In the genomic region with DNA sequence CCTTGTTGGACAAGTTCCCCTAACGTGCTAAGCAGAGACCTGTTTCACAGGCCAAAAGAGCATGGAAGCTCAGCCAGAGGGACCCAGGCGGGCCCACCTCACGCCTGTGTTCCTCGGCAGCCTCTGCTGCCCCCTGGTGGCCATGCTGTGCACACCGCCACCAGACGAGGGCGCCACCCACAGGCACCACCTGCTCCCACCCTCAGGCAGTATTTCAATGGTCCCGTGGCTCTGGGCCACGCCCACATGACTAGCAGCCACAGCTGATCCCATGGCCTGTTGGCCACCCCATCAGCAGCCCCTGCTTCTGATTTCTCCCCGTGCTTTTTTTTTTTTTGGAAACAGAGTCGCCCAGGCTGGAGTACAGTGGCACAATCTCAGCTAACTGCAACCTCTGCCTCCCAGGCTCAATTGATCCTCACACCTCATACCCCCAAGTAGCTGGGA, we compare ENCODE assay signal across 8 cellular contexts. TPM values are rescaled to one million over a fixed set of nuclear protein-coding genes. Genes with fewer than 3 reads are reported as not detected.
DNase-seq lines count a peak whose midpoint lies in the region; ATAC-seq and TF ChIP-seq lines count a peak whose summit lies in the region.

No MANE protein-coding gene starts in this region.

- H3K4me3 ChIP-seq in AG04449 (ENCODE audit: low read depth, low read length), result no peak overlapping the region
- H3K4me3 ChIP-seq in lower lobe of right lung, result no peak overlapping the region

- peaks cover 21% of the 10 kb centered on the region for H3K36me3 ChIP-seq in lower lobe of right lung

- peak overlapping the region; percentile 27 for H3K27ac Mint-ChIP-seq in dendritic cell treated with granulocyte-macrophage colony-stimulating factor and Interleukin-4, amounts not matched to agents 40 ng/mL and 50 ng/mL, for 4 days

- H3K9me3 ChIP-seq in lower lobe of right lung, result no peaks in the 10 kb centered on the region

- no peaks in the 10 kb centered on the region for H3K27me3 Mint-ChIP-seq in dendritic cell treated with granulocyte-macrophage colony-stimulating factor and Interleukin-4, amounts not matched to agents 40 ng/mL and 50 ng/mL, for 4 days

- H3K4me1 ChIP-seq in lower lobe of right lung, result peaks cover 25% of the 10 kb centered on the region

- H3K4me1 Mint-ChIP-seq in dendritic cell treated with granulocyte-macrophage colony-stimulating factor and Interleukin-4, amounts not matched to agents 40 ng/mL and 50 ng/mL, for 4 days (ENCODE audit: low read depth), result peaks cover 10% of the 10 kb centered on the region

- no peaks in the 10 kb centered on the region for H3K27me3 ChIP-seq in lower lobe of right lung (ENCODE audit: low read depth)

- POLR2A ChIA-PET in AG04449 (lab: Yijun Ruan, JAX), result interaction anchor here (1.0 to 1.3 kb wide), 2 partner anchors 10 to 31 kb away, joined by 3 to 6 read pairs; no protein-coding TSS in a partner anchor

- DNase-seq in AG04449 (ENCODE audit: low read depth, low spot score) (no peak), NCI-H82 (lab: John Stamatoyannopoulos, UW) (peak; percentile 95), lower lobe of right lung (peak; percentile 95)
- DNase-seq in activated CD4-positive, alpha-beta T cell treated with anti-CD3 and anti-CD28 coated beads, Interleukin-2, amount 50 U/mL, for 48 hours, result peak; percentile 89 to 91
- DNase-seq in stimulated activated CD8-positive, alpha-beta memory T cell treated with anti-CD3 and anti-CD28 coated beads, Interleukin-15, amount 100 ng/mL, for 24 hours (ENCODE audit: low read depth), result peak; percentile 78

- no peak overlapping the region for H3K4me3 Mint-ChIP-seq in dendritic cell treated with granulocyte-macrophage colony-stimulating factor and Interleukin-4, amounts not matched to agents 40 ng/mL and 50 ng/mL, for 4 days

- no peak overlapping the region for H3K27ac ChIP-seq in lower lobe of right lung

- CTCF ChIA-PET in AG04449 (lab: Yijun Ruan, JAX), result interaction anchor here (0.7 to 19.2 kb wide), 30 partner anchors 11 to 267 kb away, joined by 3 to 728 read pairs (median 4); a partner anchor contains a TSS

- intact Hi-C loops in dendritic cell treated with granulocyte-macrophage colony-stimulating factor and Interleukin-4, amounts not matched to agents 40 ng/mL and 50 ng/mL, for 4 days (cut with micrococcal nuclease), result loop anchor here (1.0 kb wide), 1 partner anchor 32 kb away; no protein-coding TSS in a partner anchor
- intact Hi-C loops in lower lobe of right lung (cut with DNase I), result no loop called here

- peaks cover 78% of the 10 kb centered on the region for H3K36me3 Mint-ChIP-seq in dendritic cell treated with granulocyte-macrophage colony-stimulating factor and Interleukin-4, amounts not matched to agents 40 ng/mL and 50 ng/mL, for 4 days (ENCODE audit: low read depth)

- H3K9me3 Mint-ChIP-seq in dendritic cell treated with granulocyte-macrophage colony-stimulating factor and Interleukin-4, amounts not matched to agents 40 ng/mL and 50 ng/mL, for 4 days, result no peaks in the 10 kb centered on the region

- ATAC-seq in GM18508 (IDR thresholded peaks at IDR 0.05; ENCODE audit: insufficient read depth, unreplicated experiment) (peak; percentile 40), HG03432 (IDR thresholded peaks at IDR 0.05; ENCODE audit: unreplicated experiment) (peak; percentile 73), lower lobe of right lung (peak; percentile 92 to 95)

- TF ChIP-seq CTCF in AG04449 (IDR thresholded peaks at IDR 0.05; ENCODE audit: insufficient read depth, low read length, missing control alignments) (peak; percentile 100), lower lobe of right lung (IDR thresholded peaks at IDR 0.05) (peak; percentile 98)

RNA-seq across cellular contexts. Expression of a gene that starts 18.9 kb away (rescaled TPM):
- 38.5 TPM for total RNA-seq in lower lobe of right lung

RNA-seq across cellular contexts. Expression of a gene that starts 24.5 kb away (rescaled TPM):
- 35.9 TPM for total RNA-seq in lower lobe of right lung

RNA-seq across cellular contexts. Expression of a gene that starts 41.5 kb away (rescaled TPM):
- total RNA-seq in lower lobe of right lung, result 29.1 TPM

RNA-seq across cellular contexts. Expression of a gene that starts 43.3 kb away (rescaled TPM):
- 18.5 TPM for total RNA-seq in lower lobe of right lung

RNA-seq across cellular contexts. Expression of a gene that starts 43.5 kb away (rescaled TPM):
- 12.1 TPM for total RNA-seq in lower lobe of right lung

Comparison
In these comparisons a context has a peak if more than half of its experiments do, and no peak if none do; other contexts are left out.
1. ATAC-seq: peak in every context shown above with its lines; median percentile 94 in lower lobe of right lung; 73 in HG03432; 40 in GM18508.